2 cellular contexts compared by ENCODE assay signal in genomic region chrX:49760288-49760885, GRCh38.
TF ChIP-seq lines count a peak whose summit lies in the region.

No MANE protein-coding gene starts in this region.

TF ChIP-seq in SK-N-SH, 30 proteins besides CTCF, POLR2A, EP300 and RAD21 (continued from another document):
- TF ChIP-seq, protein P1, sequence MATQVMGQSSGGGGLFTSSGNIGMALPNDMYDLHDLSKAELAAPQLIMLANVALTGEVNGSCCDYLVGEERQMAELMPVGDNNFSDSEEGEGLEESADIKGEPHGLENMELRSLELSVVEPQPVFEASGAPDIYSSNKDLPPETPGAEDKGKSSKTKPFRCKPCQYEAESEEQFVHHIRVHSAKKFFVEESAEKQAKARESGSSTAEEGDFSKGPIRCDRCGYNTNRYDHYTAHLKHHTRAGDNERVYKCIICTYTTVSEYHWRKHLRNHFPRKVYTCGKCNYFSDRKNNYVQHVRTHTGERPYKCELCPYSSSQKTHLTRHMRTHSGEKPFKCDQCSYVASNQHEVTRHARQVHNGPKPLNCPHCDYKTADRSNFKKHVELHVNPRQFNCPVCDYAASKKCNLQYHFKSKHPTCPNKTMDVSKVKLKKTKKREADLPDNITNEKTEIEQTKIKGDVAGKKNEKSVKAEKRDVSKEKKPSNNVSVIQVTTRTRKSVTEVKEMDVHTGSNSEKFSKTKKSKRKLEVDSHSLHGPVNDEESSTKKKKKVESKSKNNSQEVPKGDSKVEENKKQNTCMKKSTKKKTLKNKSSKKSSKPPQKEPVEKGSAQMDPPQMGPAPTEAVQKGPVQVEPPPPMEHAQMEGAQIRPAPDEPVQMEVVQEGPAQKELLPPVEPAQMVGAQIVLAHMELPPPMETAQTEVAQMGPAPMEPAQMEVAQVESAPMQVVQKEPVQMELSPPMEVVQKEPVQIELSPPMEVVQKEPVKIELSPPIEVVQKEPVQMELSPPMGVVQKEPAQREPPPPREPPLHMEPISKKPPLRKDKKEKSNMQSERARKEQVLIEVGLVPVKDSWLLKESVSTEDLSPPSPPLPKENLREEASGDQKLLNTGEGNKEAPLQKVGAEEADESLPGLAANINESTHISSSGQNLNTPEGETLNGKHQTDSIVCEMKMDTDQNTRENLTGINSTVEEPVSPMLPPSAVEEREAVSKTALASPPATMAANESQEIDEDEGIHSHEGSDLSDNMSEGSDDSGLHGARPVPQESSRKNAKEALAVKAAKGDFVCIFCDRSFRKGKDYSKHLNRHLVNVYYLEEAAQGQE (IDR thresholded peaks at IDR 0.05; ENCODE audit: low read depth, low read length): no peak
- TF ChIP-seq EZH2phosphoT487 (IDR thresholded peaks at IDR 0.05; ENCODE audit: borderline replicate concordance, low read depth) (no peak), SMC3 (IDR thresholded peaks at IDR 0.05; ENCODE audit: low read depth, low read length) (no peak), YY1 (IDR thresholded peaks at IDR 0.05; ENCODE audit: low read depth) (no peak), USF2 (IDR thresholded peaks at IDR 0.05; ENCODE audit: borderline replicate concordance, low read depth, low read length) (no peak), TAF1 (IDR thresholded peaks at IDR 0.05; ENCODE audit: borderline replicate concordance, low read depth, low read length) (no peak), TEAD4 (IDR thresholded peaks at IDR 0.05; ENCODE audit: borderline replicate concordance, insufficient read depth) (no peak), MXI1 (IDR thresholded peaks at IDR 0.05; ENCODE audit: low read depth, low read length) (no peak), SIN3A (IDR thresholded peaks at IDR 0.05; ENCODE audit: borderline replicate concordance, low read depth, low read length) (no peak), GATA2 (CRISPR knock-in tag; IDR thresholded peaks at IDR 0.05) (no peak; the same call in 1 of the 2 replicates)

TF ChIP-seq in SK-N-SH treated with all-trans-retinoic acid at 6 μM for 48 hours, 23 proteins besides CTCF, POLR2A, EP300 and RAD21 (continued from another document):
- TF ChIP-seq, protein P2, sequence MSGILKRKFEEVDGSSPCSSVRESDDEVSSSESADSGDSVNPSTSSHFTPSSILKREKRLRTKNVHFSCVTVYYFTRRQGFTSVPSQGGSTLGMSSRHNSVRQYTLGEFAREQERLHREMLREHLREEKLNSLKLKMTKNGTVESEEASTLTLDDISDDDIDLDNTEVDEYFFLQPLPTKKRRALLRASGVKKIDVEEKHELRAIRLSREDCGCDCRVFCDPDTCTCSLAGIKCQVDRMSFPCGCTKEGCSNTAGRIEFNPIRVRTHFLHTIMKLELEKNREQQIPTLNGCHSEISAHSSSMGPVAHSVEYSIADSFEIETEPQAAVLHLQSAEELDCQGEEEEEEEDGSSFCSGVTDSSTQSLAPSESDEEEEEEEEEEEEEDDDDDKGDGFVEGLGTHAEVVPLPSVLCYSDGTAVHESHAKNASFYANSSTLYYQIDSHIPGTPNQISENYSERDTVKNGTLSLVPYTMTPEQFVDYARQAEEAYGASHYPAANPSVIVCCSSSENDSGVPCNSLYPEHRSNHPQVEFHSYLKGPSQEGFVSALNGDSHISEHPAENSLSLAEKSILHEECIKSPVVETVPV (CRISPR knock-in tag; IDR thresholded peaks at IDR 0.05): no peak
- TF ChIP-seq ZNF8 (CRISPR knock-in tag; IDR thresholded peaks at IDR 0.05) (no peak), SNAI2 (CRISPR knock-in tag; IDR thresholded peaks at IDR 0.05) (no peak), ZNF70 (CRISPR knock-in tag; IDR thresholded peaks at IDR 0.05) (no peak), ZFP3 (CRISPR knock-in tag; IDR thresholded peaks at IDR 0.05) (no peak), ISL1 (CRISPR knock-in tag; IDR thresholded peaks at IDR 0.05) (no peak), OSR1 (CRISPR knock-in tag; IDR thresholded peaks at IDR 0.05) (no peak)
- TF ChIP-seq, protein P3, sequence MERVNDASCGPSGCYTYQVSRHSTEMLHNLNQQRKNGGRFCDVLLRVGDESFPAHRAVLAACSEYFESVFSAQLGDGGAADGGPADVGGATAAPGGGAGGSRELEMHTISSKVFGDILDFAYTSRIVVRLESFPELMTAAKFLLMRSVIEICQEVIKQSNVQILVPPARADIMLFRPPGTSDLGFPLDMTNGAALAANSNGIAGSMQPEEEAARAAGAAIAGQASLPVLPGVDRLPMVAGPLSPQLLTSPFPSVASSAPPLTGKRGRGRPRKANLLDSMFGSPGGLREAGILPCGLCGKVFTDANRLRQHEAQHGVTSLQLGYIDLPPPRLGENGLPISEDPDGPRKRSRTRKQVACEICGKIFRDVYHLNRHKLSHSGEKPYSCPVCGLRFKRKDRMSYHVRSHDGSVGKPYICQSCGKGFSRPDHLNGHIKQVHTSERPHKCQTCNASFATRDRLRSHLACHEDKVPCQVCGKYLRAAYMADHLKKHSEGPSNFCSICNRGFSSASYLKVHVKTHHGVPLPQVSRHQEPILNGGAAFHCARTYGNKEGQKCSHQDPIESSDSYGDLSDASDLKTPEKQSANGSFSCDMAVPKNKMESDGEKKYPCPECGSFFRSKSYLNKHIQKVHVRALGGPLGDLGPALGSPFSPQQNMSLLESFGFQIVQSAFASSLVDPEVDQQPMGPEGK (CRISPR knock-in tag; IDR thresholded peaks at IDR 0.05; ENCODE audit: borderline replicate concordance): no peak
- TF ChIP-seq, protein P4, sequence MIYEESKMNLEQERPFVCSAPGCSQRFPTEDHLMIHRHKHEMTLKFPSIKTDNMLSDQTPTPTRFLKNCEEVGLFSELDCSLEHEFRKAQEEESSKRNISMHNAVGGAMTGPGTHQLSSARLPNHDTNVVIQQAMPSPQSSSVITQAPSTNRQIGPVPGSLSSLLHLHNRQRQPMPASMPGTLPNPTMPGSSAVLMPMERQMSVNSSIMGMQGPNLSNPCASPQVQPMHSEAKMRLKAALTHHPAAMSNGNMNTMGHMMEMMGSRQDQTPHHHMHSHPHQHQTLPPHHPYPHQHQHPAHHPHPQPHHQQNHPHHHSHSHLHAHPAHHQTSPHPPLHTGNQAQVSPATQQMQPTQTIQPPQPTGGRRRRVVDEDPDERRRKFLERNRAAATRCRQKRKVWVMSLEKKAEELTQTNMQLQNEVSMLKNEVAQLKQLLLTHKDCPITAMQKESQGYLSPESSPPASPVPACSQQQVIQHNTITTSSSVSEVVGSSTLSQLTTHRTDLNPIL (CRISPR knock-in tag; IDR thresholded peaks at IDR 0.05; ENCODE audit: low read depth): no peak
